Comparison of ENCODE assay signal across 8 cellular contexts in genomic region chr4:48332661-48333060, GRCh38.
"Had no signal": no experiment of that assay in that cellular context is flagged by ENCODE, and none has a peak within 500 bp of the region (broad histone marks: within the 10 kb centered on the region; RNA-seq: fewer than 3 reads in every experiment).

No MANE protein-coding gene starts in this region.

- H3K27ac ChIP-seq: left lung, ovary had no signal

- H3K9me3 ChIP-seq: left lung, ovary, tibial artery had no signal

- H3K4me1 ChIP-seq: left lung had no signal

- H3K27me3 ChIP-seq: left lung, ovary, tibial artery had no signal

- FAIRE-seq: small intestine had no signal

- H3K4me3 ChIP-seq: left lung, ovary, tibial artery had no signal

- DNase-seq: activated CD4-positive, CD25-positive, alpha-beta regulatory T cell; amniotic stem cell; endodermal cell; glutamatergic neuron; left lung; ovary; small intestine; tibial artery had no signal

- H3K36me3 ChIP-seq: left lung, ovary, tibial artery had no signal
